In the genomic region with DNA sequence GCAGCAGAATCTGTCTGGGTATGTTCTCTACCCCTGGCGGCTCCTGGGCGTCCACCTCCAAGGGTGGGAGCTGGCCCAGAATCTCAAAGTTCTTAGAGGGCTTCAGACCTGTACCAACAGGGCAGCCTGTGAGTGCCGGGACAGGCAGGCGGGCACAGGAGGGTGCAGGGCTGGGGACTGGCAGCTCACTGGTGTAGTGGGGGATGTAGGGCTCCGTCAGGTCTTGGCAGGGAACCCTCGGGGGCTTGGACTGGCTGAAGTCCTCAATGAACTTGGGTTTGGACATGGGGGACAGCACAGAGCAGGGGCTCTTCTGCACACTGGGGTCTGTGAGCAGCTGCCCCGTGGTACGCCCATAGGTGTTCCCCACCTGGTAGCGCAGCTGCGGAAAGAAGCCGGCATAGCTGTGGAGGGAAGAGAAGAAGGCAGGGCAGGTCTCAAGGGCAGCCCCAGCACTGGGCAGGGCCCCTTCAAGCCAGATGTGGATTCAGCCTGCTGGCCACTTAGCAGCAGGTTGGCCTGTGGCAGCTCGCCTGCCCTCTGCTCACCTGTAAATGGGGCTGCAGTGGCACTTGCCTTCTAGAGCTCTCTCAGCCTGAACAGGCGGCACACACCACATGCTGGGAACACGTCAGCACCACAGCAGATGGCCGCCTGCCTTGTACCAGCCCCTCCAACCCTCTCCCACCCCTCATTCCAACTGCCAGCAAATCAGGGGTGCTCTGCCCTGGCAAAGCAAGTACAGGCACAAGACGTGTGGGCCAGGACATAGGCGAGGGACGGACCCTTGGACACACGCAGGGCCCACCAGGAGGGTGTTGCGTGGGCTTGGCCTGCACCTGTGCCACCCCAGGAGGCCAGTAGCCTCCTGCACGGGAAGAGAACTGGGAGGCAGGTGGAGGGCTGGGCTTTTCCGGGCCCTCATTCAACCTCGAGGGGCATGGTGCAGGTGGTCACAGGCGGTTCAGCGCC, we compare ENCODE assay signal across 30 cellular contexts. TPM values are rescaled to one million over a fixed set of nuclear protein-coding genes. Genes with fewer than 3 reads are reported as not detected.
DNase-seq lines count a peak whose midpoint lies in the region; ATAC-seq and TF ChIP-seq lines count a peak whose summit lies in the region.
"Had no signal": no experiment of that assay in that cellular context is flagged by ENCODE, and none has a peak within 500 bp of the region (broad histone marks: within the 10 kb centered on the region; RNA-seq: fewer than 3 reads in every experiment).

No MANE protein-coding gene starts in this region.

- intact Hi-C loops in activated naive CD4-positive, alpha-beta T cell treated with anti-CD3 and anti-CD28 coated beads for 36 hours (cut with micrococcal nuclease), result loop anchor here (10.0 kb wide), 1 partner anchor 761 kb away; the partner anchor contains the start of gene SEC16A

- H3K36me3 Mint-ChIP-seq in activated naive CD4-positive, alpha-beta T cell treated with anti-CD3 and anti-CD28 coated beads, Interleukin-2, amount 50 U/mL, for 72 hours, result peaks cover 14 to 15% of the 10 kb centered on the region in 2 donors
- peaks cover 20% of the 10 kb centered on the region for H3K36me3 Mint-ChIP-seq in activated naive CD4-positive, alpha-beta T cell treated with anti-CD3 and anti-CD28 coated beads for 36 hours (ENCODE audit: low read depth)

- H3K27me3 Mint-ChIP-seq in activated naive CD4-positive, alpha-beta T cell treated with anti-CD3 and anti-CD28 coated beads for 36 hours (ENCODE audit: low read depth), result no peaks in the 10 kb centered on the region
- H3K27me3 Mint-ChIP-seq: activated CD8-positive, alpha-beta T cell treated with anti-CD3 and anti-CD28 coated beads for 36 hours had no signal

- CTCF ChIA-PET in activated naive CD4-positive, alpha-beta T cell treated with anti-CD3 and anti-CD28 coated beads for 36 hours (lab: Charles Lee), result no interaction called here

- no peak for TF ChIP-seq CTCF in VCaP (conservative IDR thresholded peaks at IDR 0.05)

- peak; percentile 75 for DNase-seq in DMS 273 (lab: John Stamatoyannopoulos, UW; ENCODE audit: unreplicated experiment)
- DNase-seq in DMS 273 treated with DMSO at 0.1 percent for 48 hours (lab: John Stamatoyannopoulos, UW), result no peak
- DNase-seq in activated naive CD4-positive, alpha-beta T cell treated with anti-CD3 and anti-CD28 coated beads, Interleukin-2, amount 50 U/mL, for 72 hours (ENCODE audit: low spot score in 2 of 2), result peak in 1 of 2 donors; percentile 56
- DNase-seq in activated naive CD4-positive, alpha-beta T cell treated with anti-CD3 and anti-CD28 coated beads for 36 hours, result no peak
- peak; percentile 27 for DNase-seq in stimulated activated CD8-positive, alpha-beta memory T cell treated with anti-CD3 and anti-CD28 coated beads, Interleukin-4, amount 100 ng/mL, for 48 hours
- no peak for DNase-seq in SHP77 treated with DMSO at 0.1 percent for 48 hours (lab: John Stamatoyannopoulos, UW)
- DNase-seq: 8988T; activated CD4-positive, CD25-positive, alpha-beta regulatory T cell treated with anti-CD3 and anti-CD28 coated beads, Interleukin-2, amount 50 U/mL, for 72 hours; activated CD8-positive, alpha-beta T cell treated with anti-CD3 and anti-CD28 coated beads for 36 hours; activated gamma-delta T cell; CD4-positive, CD25-positive, alpha-beta regulatory T cell; effector CD8-positive, alpha-beta T cell; GDM1; GOT3; lower lobe of right lung; naive thymus-derived CD8-positive, alpha-beta T cell; NCI-H1105; tibial artery had no signal

- H3K4me3 Mint-ChIP-seq in activated naive CD4-positive, alpha-beta T cell treated with anti-CD3 and anti-CD28 coated beads for 36 hours, result no peak overlapping the region
- H3K4me3 Mint-ChIP-seq: activated CD8-positive, alpha-beta T cell treated with anti-CD3 and anti-CD28 coated beads for 36 hours had no signal

- H3K27ac ChIP-seq in VCaP, result peak overlapping the region; percentile 100; the same call in 1 of the 2 replicates
- H3K27ac ChIP-seq: tibial artery had no signal

- H3K4me1 Mint-ChIP-seq in activated naive CD4-positive, alpha-beta T cell treated with anti-CD3 and anti-CD28 coated beads for 36 hours (ENCODE audit: low read depth), result peaks cover 13% of the 10 kb centered on the region

- no peaks in the 10 kb centered on the region for H3K9me3 Mint-ChIP-seq in activated naive CD4-positive, alpha-beta T cell treated with anti-CD3 and anti-CD28 coated beads, Interleukin-2, amount 50 U/mL, for 72 hours
- no peaks in the 10 kb centered on the region for H3K9me3 Mint-ChIP-seq in activated naive CD4-positive, alpha-beta T cell treated with anti-CD3 and anti-CD28 coated beads for 36 hours
- H3K9me3 Mint-ChIP-seq: activated CD8-positive, alpha-beta T cell treated with anti-CD3 and anti-CD28 coated beads for 36 hours; CD4-positive, CD25-positive, alpha-beta regulatory T cell; naive thymus-derived CD8-positive, alpha-beta T cell had no signal

- H3K27ac Mint-ChIP-seq in activated naive CD4-positive, alpha-beta T cell treated with anti-CD3 and anti-CD28 coated beads, Interleukin-2, amount 50 U/mL, for 72 hours, result peak overlapping the region; percentile 14 to 97
- no peak overlapping the region for H3K27ac Mint-ChIP-seq in activated naive CD4-positive, alpha-beta T cell treated with anti-CD3 and anti-CD28 coated beads for 36 hours
- H3K27ac Mint-ChIP-seq: activated CD8-positive, alpha-beta T cell treated with anti-CD3 and anti-CD28 coated beads for 36 hours; CD4-positive, CD25-positive, alpha-beta regulatory T cell; naive thymus-derived CD8-positive, alpha-beta T cell had no signal

- no peak for ATAC-seq in activated naive CD4-positive, alpha-beta T cell treated with anti-CD3 and anti-CD28 coated beads, Interleukin-2, amount 50 U/mL, for 72 hours
- ATAC-seq in HG02678 (IDR thresholded peaks at IDR 0.05; ENCODE audit: unreplicated experiment), result no peak
- ATAC-seq: activated CD8-positive, alpha-beta T cell treated with anti-CD3 and anti-CD28 coated beads for 36 hours; K562; lower lobe of right lung; naive thymus-derived CD8-positive, alpha-beta T cell had no signal

RNA-seq across cellular contexts. Expression of gene TUBB4B, which starts 4.6 kb away (rescaled TPM):
- 100 to 1,000 TPM; 277 to 307 TPM for total RNA-seq in activated naive CD4-positive, alpha-beta T cell treated with anti-CD3 and anti-CD28 coated beads, Interleukin-2, amount 50 U/mL, for 72 hours
- total RNA-seq in activated naive CD4-positive, alpha-beta T cell treated with anti-CD3 and anti-CD28 coated beads for 36 hours, result 100 to 1,000 TPM; 193 to 196 TPM

RNA-seq across cellular contexts. Expression of gene STPG3, which starts 5.3 kb away (rescaled TPM):
- not detected for total RNA-seq in activated naive CD4-positive, alpha-beta T cell treated with anti-CD3 and anti-CD28 coated beads, Interleukin-2, amount 50 U/mL, for 72 hours
- total RNA-seq in activated naive CD4-positive, alpha-beta T cell treated with anti-CD3 and anti-CD28 coated beads for 36 hours, result not detected
- total RNA-seq: activated CD8-positive, alpha-beta T cell treated with anti-CD3 and anti-CD28 coated beads for 36 hours; CD4-positive, CD25-positive, alpha-beta regulatory T cell; fibroblast of villous mesenchyme; HT-29; K562; kidney epithelial cell; M059J; naive thymus-derived CD8-positive, alpha-beta T cell; renal cortical epithelial cell; RPMI7951; SK-MEL-5 had no signal

RNA-seq across cellular contexts. Expression of gene NELFB, which starts 9.4 kb away (rescaled TPM):
- 10 to 100 TPM; 57.6 to 58.4 TPM for total RNA-seq in activated naive CD4-positive, alpha-beta T cell treated with anti-CD3 and anti-CD28 coated beads, Interleukin-2, amount 50 U/mL, for 72 hours
- 10 to 100 TPM; 47.0 to 47.1 TPM for total RNA-seq in activated naive CD4-positive, alpha-beta T cell treated with anti-CD3 and anti-CD28 coated beads for 36 hours

RNA-seq across cellular contexts. Expression of gene SLC34A3, which starts 15.0 kb away (rescaled TPM):
- under 1 TPM in 1 of 2 donors, not detected in 1; 0.12 TPM for total RNA-seq in activated naive CD4-positive, alpha-beta T cell treated with anti-CD3 and anti-CD28 coated beads, Interleukin-2, amount 50 U/mL, for 72 hours
- total RNA-seq in activated naive CD4-positive, alpha-beta T cell treated with anti-CD3 and anti-CD28 coated beads for 36 hours, result not detected
- total RNA-seq: activated CD8-positive, alpha-beta T cell treated with anti-CD3 and anti-CD28 coated beads for 36 hours; CD4-positive, CD25-positive, alpha-beta regulatory T cell; fibroblast of villous mesenchyme; K562; lower lobe of right lung; naive thymus-derived CD8-positive, alpha-beta T cell; osteocyte; renal cortical epithelial cell; RPMI7951; SK-MEL-5; T-helper 1 cell treated with Interleukin-12 subunit alpha and Interleukin-12 subunit beta and Interleukin-4 antibody, amounts not matched to agents 30 ng/mL and 1 ng/mL, for 36 hours had no signal

RNA-seq across cellular contexts. Expression of gene RNF224, which starts 18.4 kb away (rescaled TPM):
- not detected for total RNA-seq in activated naive CD4-positive, alpha-beta T cell treated with anti-CD3 and anti-CD28 coated beads, Interleukin-2, amount 50 U/mL, for 72 hours
- total RNA-seq in activated naive CD4-positive, alpha-beta T cell treated with anti-CD3 and anti-CD28 coated beads for 36 hours, result not detected
- total RNA-seq: activated CD8-positive, alpha-beta T cell treated with anti-CD3 and anti-CD28 coated beads for 36 hours; CD4-positive, CD25-positive, alpha-beta regulatory T cell; fibroblast of villous mesenchyme; K562; kidney epithelial cell; M059J; osteocyte; RPMI7951; SK-MEL-5; T-helper 1 cell treated with Interleukin-12 subunit alpha and Interleukin-12 subunit beta and Interleukin-4 antibody, amounts not matched to agents 30 ng/mL and 1 ng/mL, for 36 hours had no signal

Comparison
In these comparisons a context has a peak if more than half of its experiments do, and no peak if none do; other contexts are left out.
1. DNase-seq: peak in DMS 273 (single experiment) and stimulated activated CD8-positive, alpha-beta memory T cell treated with anti-CD3 and anti-CD28 coated beads, Interleukin-4, amount 100 ng/mL, for 48 hours (single experiment); none in DMS 273 treated with DMSO at 0.1 percent for 48 hours (single experiment), activated naive CD4-positive, alpha-beta T cell treated with anti-CD3 and anti-CD28 coated beads for 36 hours (single experiment) and SHP77 treated with DMSO at 0.1 percent for 48 hours (single experiment).